Comparison of ENCODE assay signal across 28 cellular contexts in the genomic region with DNA sequence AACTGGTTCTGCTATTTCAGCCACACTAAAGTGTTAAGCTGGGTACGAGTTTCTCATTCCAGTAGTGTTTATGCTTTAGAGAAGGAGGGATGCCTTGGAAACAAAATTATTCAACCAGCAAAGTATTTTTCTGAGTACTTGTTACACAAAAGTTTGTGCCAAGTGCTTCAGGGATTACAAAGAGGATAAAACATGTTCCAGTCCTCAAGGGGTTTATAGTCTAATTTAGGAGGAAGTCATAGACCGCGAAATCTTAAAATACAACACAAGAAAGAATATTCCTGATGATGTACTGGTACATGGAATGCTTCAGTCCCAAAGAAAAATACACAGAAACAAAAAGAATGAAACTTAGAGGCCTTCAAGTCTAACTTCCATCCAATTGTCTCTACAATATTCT.
"Had no signal": no experiment of that assay in that cellular context is flagged by ENCODE, and none has a peak within 500 bp of the region (broad histone marks: within the 10 kb centered on the region; RNA-seq: fewer than 3 reads in every experiment).

No MANE protein-coding gene starts in this region.

- H3K4me3 ChIP-seq: ascending aorta, cardiac muscle cell, SJCRH30, SK-N-MC had no signal

- H3K27ac ChIP-seq: ascending aorta, cardiac muscle cell, SJCRH30, SK-N-MC, WERI-Rb-1 had no signal

- DNase-seq: activated CD4-positive, alpha-beta memory T cell treated with anti-CD3 and anti-CD28 coated beads, Interleukin-2, amount 10 ng/mL, durations not matched to agents 7 days and 5 days; activated CD4-positive, alpha-beta T cell treated with anti-CD3 and anti-CD28 coated beads for 1 hour; activated CD4-positive, alpha-beta T cell treated with anti-CD3 and anti-CD28 coated beads for 48 hours; activated CD4-positive, CD25-positive, alpha-beta regulatory T cell; activated CD8-positive, alpha-beta memory T cell treated with anti-CD3 and anti-CD28 coated beads for 24 hours; activated CD8-positive, alpha-beta memory T cell treated with anti-CD3 and anti-CD28 coated beads, Interleukin-2, amount 10 ng/mL, durations not matched to agents 7 days and 5 days; activated CD8-positive, alpha-beta memory T cell treated with anti-CD3 and anti-CD28 coated beads, Interleukin-2, amount 50 U/mL, for 48 hours; activated effector memory CD4-positive, alpha-beta T cell treated with Interleukin-2 at 50 U/mL for 16 hours; activated naive CD4-positive, alpha-beta T cell; activated naive CD4-positive, alpha-beta T cell treated with anti-CD3 and anti-CD28 coated beads, Interleukin-2, amount 50 U/mL, for 16 hours; activated naive CD8-positive, alpha-beta T cell treated with anti-CD3 and anti-CD28 coated beads for 36 hours; activated T-cell treated with anti-CD3 and anti-CD28 coated beads, Interleukin-2, amount 50 U/mL, for 48 hours; amygdala; Karpas-422; NCI-H1105; NCI-H1417 treated with DMSO at 0.1 percent for 48 hours; NCI-H187 treated with DMSO at 0.1 percent for 48 hours; NCI-H2081 treated with DMSO at 0.1 percent for 48 hours; NCI-H345; NCI-H524 treated with DMSO at 0.1 percent for 48 hours; SHP77; SJCRH30; T1000; WERI-Rb-1 had no signal

- H3K4me1 ChIP-seq: SJCRH30 had no signal

- ATAC-seq: activated CD8-positive, alpha-beta memory T cell treated with anti-CD3 and anti-CD28 coated beads, Interleukin-2, amount 10 ng/mL, durations not matched to agents 7 days and 5 days; Panc1 had no signal

- H3K27me3 ChIP-seq: ascending aorta, cardiac muscle cell, SJCRH30 had no signal

- H3K36me3 ChIP-seq: ascending aorta, cardiac muscle cell, SJCRH30, WERI-Rb-1 had no signal

- H3K9me3 ChIP-seq: ascending aorta, SJCRH30 had no signal
